In genomic region chr6:136249336-136249735, GRCh38 we compare ENCODE assay signal across 8 cellular contexts. TPM values are rescaled to one million over a fixed set of nuclear protein-coding genes. Genes with fewer than 3 reads are reported as not detected.
DNase-seq lines count a peak whose midpoint lies in the region; ATAC-seq and TF ChIP-seq lines count a peak whose summit lies in the region.

No MANE protein-coding gene starts in this region.

- no peaks in the 10 kb centered on the region for H3K27me3 ChIP-seq in GM06990 (replicated peaks; ENCODE audit: control insufficient read depth, insufficient read depth, low read length)
- no peaks in the 10 kb centered on the region for H3K27me3 ChIP-seq in OCI-LY3 (ENCODE audit: low read depth, low read length)
- no peaks in the 10 kb centered on the region for H3K27me3 ChIP-seq in parathyroid adenoma (ENCODE audit: control insufficient read depth, insufficient read depth, low read length)
- H3K27me3 ChIP-seq in gastroesophageal sphincter, result no peaks in the 10 kb centered on the region

- H3K9me3 ChIP-seq in OCI-LY3 (ENCODE audit: insufficient read depth, low read length) (no peaks in the 10 kb centered on the region), parathyroid adenoma (ENCODE audit: control insufficient read depth, low read length) (no peaks in the 10 kb centered on the region), gastroesophageal sphincter (no peaks in the 10 kb centered on the region)

- H3K4me2 ChIP-seq in OCI-LY3 (ENCODE audit: low read length) (peak overlapping the region; percentile 88), parathyroid adenoma (ENCODE audit: low read length) (no peak overlapping the region)

- TF ChIP-seq EP300 in gastroesophageal sphincter (IDR thresholded peaks at IDR 0.05), result no peak

- H3K27ac Mint-ChIP-seq in effector memory CD8-positive, alpha-beta T cell, result peak overlapping the region; percentile 72 to 92

- no peak for TF ChIP-seq POLR2A in gastroesophageal sphincter (IDR thresholded peaks at IDR 0.05)

- H3K79me2 ChIP-seq in OCI-LY3 (ENCODE audit: low read length) (peaks cover 31% of the 10 kb centered on the region), parathyroid adenoma (no peaks in the 10 kb centered on the region)

- H3K9me3 Mint-ChIP-seq in effector memory CD8-positive, alpha-beta T cell, result no peaks in the 10 kb centered on the region

- no peak overlapping the region for H3K27ac ChIP-seq in OCI-LY3 (ENCODE audit: low read length)
- H3K27ac ChIP-seq in parathyroid adenoma, result no peak overlapping the region
- H3K27ac ChIP-seq in gastroesophageal sphincter, result no peak overlapping the region

- no peaks in the 10 kb centered on the region for H3K27me3 Mint-ChIP-seq in effector memory CD8-positive, alpha-beta T cell

- no peaks in the 10 kb centered on the region for H4K20me1 ChIP-seq in OCI-LY3 (ENCODE audit: insufficient read depth, low read length)

- DNase-seq in GM06990 (ENCODE audit: extremely low read depth, insufficient read length) (no peak), GM10266 (ENCODE audit: extremely low spot score) (no peak), NCI-H82 (lab: John Stamatoyannopoulos, UW) (no peak)
- DNase-seq in effector memory CD8-positive, alpha-beta T cell, result no peak

- H3K9ac ChIP-seq in OCI-LY3 (ENCODE audit: low read length), result peak overlapping the region; percentile 70
- H3K9ac ChIP-seq in parathyroid adenoma, result no peak overlapping the region

- H3K4me1 Mint-ChIP-seq in effector memory CD8-positive, alpha-beta T cell (ENCODE audit: low read depth in 2 of 2), result peaks cover 21 to 44% of the 10 kb centered on the region in 2 donors

- no peak overlapping the region for H2AFZ ChIP-seq in OCI-LY3 (ENCODE audit: low read depth, low read length)
- no peak overlapping the region for H2AFZ ChIP-seq in parathyroid adenoma

- no peak for ATAC-seq in effector memory CD8-positive, alpha-beta T cell (replicated peaks)
- no peak for ATAC-seq in GM18867 (IDR thresholded peaks at IDR 0.05; ENCODE audit: unreplicated experiment)
- no peak for ATAC-seq in gastroesophageal sphincter

- peak overlapping the region; percentile 92 to 98 for H3K4me3 Mint-ChIP-seq in effector memory CD8-positive, alpha-beta T cell

- H3K4me3 ChIP-seq in GM06990 (replicated peaks; ENCODE audit: low read depth, low read length) (peak overlapping the region; percentile 95), OCI-LY3 (ENCODE audit: low read length) (peak overlapping the region; percentile 98), parathyroid adenoma (ENCODE audit: low read depth, low read length) (peak overlapping the region; percentile 88), gastroesophageal sphincter (peak overlapping the region in 1 of 2 donors; percentile 66)

- H3K36me3 ChIP-seq in GM06990 (ENCODE audit: control insufficient read depth, insufficient read depth, low read length) (peaks cover 2% of the 10 kb centered on the region), OCI-LY3 (replicated peaks; ENCODE audit: low read depth, low read length) (peaks cover 11% of the 10 kb centered on the region), parathyroid adenoma (ENCODE audit: control insufficient read depth, insufficient read depth, low read length) (no peaks in the 10 kb centered on the region), gastroesophageal sphincter (no peaks in the 10 kb centered on the region)

- TF ChIP-seq CTCF in GM06990 (IDR thresholded peaks at IDR 0.05; ENCODE audit: insufficient read depth, low read length, poor library complexity, severe bottlenecking) (no peak), OCI-LY3 (IDR thresholded peaks at IDR 0.05; ENCODE audit: low read depth, low read length) (no peak), parathyroid adenoma (IDR thresholded peaks at IDR 0.05) (no peak), GM10266 (IDR thresholded peaks at IDR 0.05; ENCODE audit: control insufficient read depth, insufficient read depth, low read depth, missing control alignments) (no peak), gastroesophageal sphincter (IDR thresholded peaks at IDR 0.05) (no peak)

- peaks cover 40% of the 10 kb centered on the region for H3K36me3 Mint-ChIP-seq in effector memory CD8-positive, alpha-beta T cell (ENCODE audit: insufficient read depth)

- H3K4me1 ChIP-seq in OCI-LY3 (ENCODE audit: low read length), result peaks cover 13% of the 10 kb centered on the region
- peaks cover 7% of the 10 kb centered on the region for H3K4me1 ChIP-seq in parathyroid adenoma
- H3K4me1 ChIP-seq in gastroesophageal sphincter, result peaks cover 0 to 23% (median 10%) of the 10 kb centered on the region in 3 donors

- WGBS in gastroesophageal sphincter (ENCODE audit: low coverage in 1 of 2), 2 donors, result 13 to 14% methylated on average over 6 of the region's 6 CpGs

RNA-seq across cellular contexts. Expression of gene MTFR2, which starts 0.8 kb away (rescaled TPM):
- under 1 TPM in 1 of 4 donors, not detected in 3; 0.62 TPM for total RNA-seq in gastroesophageal sphincter

RNA-seq across cellular contexts. Expression of gene BCLAF1, which starts 40.3 kb away (rescaled TPM):
- total RNA-seq in gastroesophageal sphincter, result 100 to 1,000 TPM in 2 of 4 donors, 10 to 100 TPM in 2; 82.5 to 124 (median 105) TPM
